ENCODE assay signal across 12 cellular contexts in genomic region chr18:23963443-23964185, GRCh38. TPM values are rescaled to one million over a fixed set of nuclear protein-coding genes. Genes with fewer than 3 reads are reported as not detected.
DNase-seq lines count a peak whose midpoint lies in the region; ATAC-seq and TF ChIP-seq lines count a peak whose summit lies in the region.
"Had no signal": no experiment of that assay in that cellular context is flagged by ENCODE, and none has a peak within 500 bp of the region (broad histone marks: within the 10 kb centered on the region; RNA-seq: fewer than 3 reads in every experiment).

No MANE protein-coding gene starts in this region.

- no peaks in the 10 kb centered on the region for H3K9me3 Mint-ChIP-seq in activated naive CD8-positive, alpha-beta T cell treated with anti-CD3 and anti-CD28 coated beads, Interleukin-2, amount 10 ng/mL, durations not matched to agents 7 days and 5 days
- H3K9me3 Mint-ChIP-seq in activated naive CD8-positive, alpha-beta T cell treated with anti-CD3 and anti-CD28 coated beads for 36 hours: no peaks in the 10 kb centered on the region
- H3K9me3 Mint-ChIP-seq: brain had no signal

- peaks cover 5% of the 10 kb centered on the region for H3K27me3 ChIP-seq in thyroid gland
- H3K27me3 ChIP-seq: BE2C, sigmoid colon had no signal

- DNase-seq in activated naive CD8-positive, alpha-beta T cell treated with anti-CD3 and anti-CD28 coated beads, Interleukin-2, amount 10 ng/mL, durations not matched to agents 7 days and 5 days: no peak
- no peak for DNase-seq in activated naive CD8-positive, alpha-beta T cell treated with anti-CD3 and anti-CD28 coated beads for 36 hours
- DNase-seq in NCI-H82 treated with DMSO at 0.1 percent for 48 hours (lab: John Stamatoyannopoulos, UW; ENCODE audit: unreplicated experiment) (peak; percentile 77), epithelial cell of proximal tubule (ENCODE audit: low read depth) (peak; percentile 69), thyroid gland (peak; percentile 48 to 63)
- DNase-seq: BE2C, sigmoid colon had no signal

- H3K4me3 Mint-ChIP-seq in activated naive CD8-positive, alpha-beta T cell treated with anti-CD3 and anti-CD28 coated beads, Interleukin-2, amount 10 ng/mL, durations not matched to agents 7 days and 5 days: no peak overlapping the region
- H3K4me3 Mint-ChIP-seq in activated naive CD8-positive, alpha-beta T cell treated with anti-CD3 and anti-CD28 coated beads for 36 hours: no peak overlapping the region
- H3K4me3 Mint-ChIP-seq: brain, type B pancreatic cell had no signal

- H3K9me3 ChIP-seq in thyroid gland: no peaks in the 10 kb centered on the region
- H3K9me3 ChIP-seq: BE2C, sigmoid colon had no signal

- no peaks in the 10 kb centered on the region for H3K36me3 ChIP-seq in thyroid gland
- H3K36me3 ChIP-seq: BE2C, sigmoid colon had no signal

- WGBS in thyroid gland, 2 donors: 42 to 45% methylated on average over 4 of the region's 4 CpGs

- H3K4me1 Mint-ChIP-seq in activated naive CD8-positive, alpha-beta T cell treated with anti-CD3 and anti-CD28 coated beads, Interleukin-2, amount 10 ng/mL, durations not matched to agents 7 days and 5 days: peaks cover 41% of the 10 kb centered on the region
- H3K4me1 Mint-ChIP-seq in activated naive CD8-positive, alpha-beta T cell treated with anti-CD3 and anti-CD28 coated beads for 36 hours: peaks cover 39% of the 10 kb centered on the region

- H3K27me3 Mint-ChIP-seq in activated naive CD8-positive, alpha-beta T cell treated with anti-CD3 and anti-CD28 coated beads, Interleukin-2, amount 10 ng/mL, durations not matched to agents 7 days and 5 days: peaks cover 6% of the 10 kb centered on the region
- no peaks in the 10 kb centered on the region for H3K27me3 Mint-ChIP-seq in activated naive CD8-positive, alpha-beta T cell treated with anti-CD3 and anti-CD28 coated beads for 36 hours

- H3K36me3 Mint-ChIP-seq in activated naive CD8-positive, alpha-beta T cell treated with anti-CD3 and anti-CD28 coated beads, Interleukin-2, amount 10 ng/mL, durations not matched to agents 7 days and 5 days: peaks cover 10% of the 10 kb centered on the region
- H3K36me3 Mint-ChIP-seq in activated naive CD8-positive, alpha-beta T cell treated with anti-CD3 and anti-CD28 coated beads for 36 hours: no peaks in the 10 kb centered on the region
- H3K36me3 Mint-ChIP-seq: brain, type B pancreatic cell had no signal

- H3K27ac Mint-ChIP-seq in activated naive CD8-positive, alpha-beta T cell treated with anti-CD3 and anti-CD28 coated beads, Interleukin-2, amount 10 ng/mL, durations not matched to agents 7 days and 5 days: peak overlapping the region; percentile 98
- no peak overlapping the region for H3K27ac Mint-ChIP-seq in activated naive CD8-positive, alpha-beta T cell treated with anti-CD3 and anti-CD28 coated beads for 36 hours
- H3K27ac Mint-ChIP-seq: type B pancreatic cell had no signal

- no peak overlapping the region for H3K4me3 ChIP-seq in epithelial cell of proximal tubule (ENCODE audit: low read depth, low read length)
- H3K4me3 ChIP-seq in thyroid gland (replicated peaks in 1 of 3): no peak overlapping the region
- H3K4me3 ChIP-seq: sigmoid colon had no signal

- H3K4me1 ChIP-seq in thyroid gland: peaks cover 15 to 17% of the 10 kb centered on the region in 2 donors
- H3K4me1 ChIP-seq: BE2C had no signal

- intact Hi-C loops in thyroid gland (cut with DNase I): no loop called here

- TF ChIP-seq CTCF in epithelial cell of proximal tubule (conservative IDR thresholded peaks at IDR 0.05; ENCODE audit: low read depth, low read length) (peak; percentile 33), thyroid gland (IDR thresholded peaks at IDR 0.05) (no peak)

- H3K27ac ChIP-seq in thyroid gland: peak overlapping the region in 1 of 3 donors; percentile 15

- no peak for TF ChIP-seq POLR2A in thyroid gland (IDR thresholded peaks at IDR 0.05)

- POLR2A ChIA-PET in activated naive CD8-positive, alpha-beta T cell treated with anti-CD3 and anti-CD28 coated beads, Interleukin-2, amount 10 ng/mL, durations not matched to agents 7 days and 5 days (lab: Charles Lee): no interaction called here

- no peak for ATAC-seq in activated naive CD8-positive, alpha-beta T cell treated with anti-CD3 and anti-CD28 coated beads, Interleukin-2, amount 10 ng/mL, durations not matched to agents 7 days and 5 days (ENCODE audit: low read depth)
- ATAC-seq in HG02870 (IDR thresholded peaks at IDR 0.05; ENCODE audit: unreplicated experiment) (no peak), HG03442 (IDR thresholded peaks at IDR 0.05; ENCODE audit: unreplicated experiment) (no peak), HG02610 (IDR thresholded peaks at IDR 0.05; ENCODE audit: unreplicated experiment) (no peak)

RNA-seq across cellular contexts. Expression of gene TTC39C, which starts 50.9 kb away (rescaled TPM):
- total RNA-seq in activated naive CD8-positive, alpha-beta T cell treated with anti-CD3 and anti-CD28 coated beads, Interleukin-2, amount 10 ng/mL, durations not matched to agents 7 days and 5 days: 10 to 100 TPM; 84.0 to 95.1 TPM
- total RNA-seq in activated naive CD8-positive, alpha-beta T cell treated with anti-CD3 and anti-CD28 coated beads for 36 hours: 10 to 100 TPM; 43.8 to 45.3 TPM
- total RNA-seq in epithelial cell of proximal tubule: 11.2 and 26.0 TPM in 2 replicates
- total RNA-seq in thyroid gland: 10 to 100 TPM; 10.6 to 25.4 (median 12.9) TPM

Comparison
In these comparisons a context has a peak if more than half of its experiments do, and no peak if none do; other contexts are left out.
1. DNase-seq: peak in NCI-H82 treated with DMSO at 0.1 percent for 48 hours (single experiment), epithelial cell of proximal tubule (single experiment) and thyroid gland (2 of 2); none in activated naive CD8-positive, alpha-beta T cell treated with anti-CD3 and anti-CD28 coated beads, Interleukin-2, amount 10 ng/mL, durations not matched to agents 7 days and 5 days (single experiment) and activated naive CD8-positive, alpha-beta T cell treated with anti-CD3 and anti-CD28 coated beads for 36 hours (single experiment).